Comparison of ENCODE assay signal across 15 cellular contexts in the genomic region with DNA sequence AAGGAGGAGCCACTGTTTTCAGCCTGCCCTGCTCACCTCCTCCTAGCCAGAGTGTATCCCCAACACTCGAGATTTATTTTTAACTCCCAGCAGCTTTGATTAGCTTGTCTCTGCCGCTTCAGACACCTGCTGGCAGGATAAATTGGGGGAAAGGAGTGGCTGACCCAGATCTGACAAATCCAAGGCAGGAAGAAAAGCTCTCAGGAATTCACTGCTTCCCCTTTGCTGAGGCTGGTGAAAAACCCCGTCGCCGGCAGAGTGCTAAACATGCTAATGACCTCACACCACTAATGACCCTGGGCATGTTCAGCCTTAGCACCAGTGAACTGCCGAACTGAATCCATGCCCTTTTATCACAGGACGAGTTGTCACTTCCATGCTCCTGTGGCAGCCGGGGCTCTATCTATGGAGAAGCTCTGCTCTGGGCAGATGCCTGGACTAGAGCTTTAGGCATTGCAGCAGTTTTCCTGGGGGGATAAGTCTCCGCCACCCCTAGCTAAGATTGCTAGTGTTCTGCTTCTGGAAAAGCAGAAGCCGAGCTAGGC. TPM values are rescaled to one million over a fixed set of nuclear protein-coding genes. Genes with fewer than 3 reads are reported as not detected.
A peak's percentile ranks its signal among the peaks of the same experiment; 100 is the strongest.
DNase-seq lines count a peak whose midpoint lies in the region; ATAC-seq, FAIRE-seq and TF ChIP-seq lines count a peak whose summit lies in the region.
"Had no signal": no experiment of that assay in that cellular context is flagged by ENCODE, and none has a peak within 500 bp of the region (broad histone marks: within the 10 kb centered on the region; RNA-seq: fewer than 3 reads in every experiment).

No MANE protein-coding gene starts in this region.

- H3K4me3 ChIP-seq in NT2/D1 (ENCODE audit: insufficient read length, low read depth) (no peak overlapping the region), iPS-20b (ENCODE audit: low read length) (peak overlapping the region; percentile 43), sigmoid colon (no peak overlapping the region), gastroesophageal sphincter (no peak overlapping the region)
- H3K4me3 ChIP-seq: transverse colon had no signal

- DNase-seq in NT2/D1 (ENCODE audit: low read depth, low spot score) (peak; percentile 68), dermis blood vessel endothelial cell (peak; percentile 10), sigmoid colon (peak; percentile 28), GM19239 (ENCODE audit: insufficient read length, low spot score) (no peak), H4 (ENCODE audit: low spot score) (no peak)
- DNase-seq: activated naive CD4-positive, alpha-beta T cell treated with anti-CD3 and anti-CD28 coated beads, Interleukin-2, amount 50 U/mL, for 16 hours; mesenchymal stem cell; NCI-H2171 treated with DMSO at 0.1 percent for 48 hours; small intestine; transverse colon had no signal

- peaks cover 16% of the 10 kb centered on the region for H3K4me1 ChIP-seq in NT2/D1 (ENCODE audit: insufficient read depth, insufficient read length)
- H3K4me1 ChIP-seq in iPS-20b (ENCODE audit: insufficient read depth, low read length): peaks cover 34% of the 10 kb centered on the region
- no peaks in the 10 kb centered on the region for H3K4me1 ChIP-seq in sigmoid colon
- H3K4me1 ChIP-seq in gastroesophageal sphincter: peaks cover 0 to 9% (median 0%) of the 10 kb centered on the region in 3 donors
- H3K4me1 ChIP-seq: transverse colon had no signal

- ATAC-seq in gastroesophageal sphincter (no peak), GM19324 (IDR thresholded peaks at IDR 0.05; ENCODE audit: low FRiP score, unreplicated experiment) (no peak)
- ATAC-seq: stimulated activated memory B cell treated with anti-CD40 and anti-IgM and Interleukin-4, amounts not matched to agents 10 μg/mL and 1 μg/mL and 100 μg/mL, for 72 hours had no signal

- no peak for TF ChIP-seq EP300 in sigmoid colon (IDR thresholded peaks at IDR 0.05)
- no peak for TF ChIP-seq EP300 in gastroesophageal sphincter (IDR thresholded peaks at IDR 0.05)

- TF ChIP-seq POLR2A in sigmoid colon (IDR thresholded peaks at IDR 0.05) (no peak), gastroesophageal sphincter (IDR thresholded peaks at IDR 0.05) (no peak)

- H3K9me3 ChIP-seq in NT2/D1 (ENCODE audit: insufficient read depth, low read length) (no peaks in the 10 kb centered on the region), iPS-20b (ENCODE audit: insufficient read depth, low read depth, low read length) (no peaks in the 10 kb centered on the region), sigmoid colon (no peaks in the 10 kb centered on the region), gastroesophageal sphincter (no peaks in the 10 kb centered on the region)
- H3K9me3 ChIP-seq: transverse colon had no signal

- intact Hi-C loops in sigmoid colon (cut with DNase I): no loop called here

- H3K27me3 ChIP-seq in NT2/D1 (ENCODE audit: insufficient read depth, insufficient read length): no peaks in the 10 kb centered on the region
- H3K27me3 ChIP-seq in iPS-20b (ENCODE audit: insufficient read depth, low read length): no peaks in the 10 kb centered on the region
- H3K27me3 ChIP-seq in sigmoid colon: no peaks in the 10 kb centered on the region
- H3K27me3 ChIP-seq in gastroesophageal sphincter: no peaks in the 10 kb centered on the region
- H3K27me3 ChIP-seq: transverse colon had no signal

- FAIRE-seq in GM19239 (lab: Jason Lieb, UNC): no peak
- FAIRE-seq: endometrium, small intestine had no signal

- H3K36me3 ChIP-seq in NT2/D1 (ENCODE audit: insufficient read depth, insufficient read length, low read length) (no peaks in the 10 kb centered on the region), iPS-20b (ENCODE audit: insufficient read depth, low read depth, low read length) (peaks cover 34% of the 10 kb centered on the region; the same call in 1 of the 2 replicates), sigmoid colon (peaks cover 0 to 32% (median 6%) of the 10 kb centered on the region in 4 donors), gastroesophageal sphincter (peaks cover 0 to 62% of the 10 kb centered on the region in 2 donors)
- H3K36me3 ChIP-seq: transverse colon had no signal

- peak overlapping the region; percentile 12 for H3K9ac ChIP-seq in NT2/D1 (ENCODE audit: insufficient read length, low read depth)
- H3K9ac ChIP-seq in iPS-20b (ENCODE audit: low read depth, low read length): peak overlapping the region; percentile 59; the same call in 1 of the 2 replicates

- peak overlapping the region; percentile 6 for H3K27ac ChIP-seq in iPS-20b (ENCODE audit: low read length)
- H3K27ac ChIP-seq in sigmoid colon: no peak overlapping the region
- no peak overlapping the region for H3K27ac ChIP-seq in gastroesophageal sphincter
- H3K27ac ChIP-seq: transverse colon had no signal

- no peak for TF ChIP-seq CTCF in sigmoid colon (IDR thresholded peaks at IDR 0.05)
- TF ChIP-seq CTCF in gastroesophageal sphincter (IDR thresholded peaks at IDR 0.05): no peak

- 39 to 43% methylated on average over 10 of the region's 10 CpGs for WGBS in sigmoid colon, 2 donors
- 17 to 38% methylated on average over 2 to 5 of the region's 10 CpGs for WGBS in gastroesophageal sphincter (ENCODE audit: low coverage in 1 of 2), 2 donors

RNA-seq across cellular contexts. Expression of gene FEZ1, which starts 52.2 kb away (rescaled TPM):
- total RNA-seq in dermis blood vessel endothelial cell (52.5 and 54.1 TPM in 2 replicates), sigmoid colon (10 to 100 TPM; 34.9 to 64.3 (median 54.7) TPM), gastroesophageal sphincter (10 to 100 TPM; 37.6 to 96.6 (median 66.5) TPM)
- polyA plus RNA-seq in sigmoid colon: 10 to 100 TPM in 2 of 3 donors, 1 to 10 TPM in 1; 3.0 to 25.8 (median 10.9) TPM
- 1.8 and 2.9 TPM in 2 replicates for total RNA-seq in H4 (2014; rRNA removed; shearing (Covaris generic))

Comparison
In these comparisons a context has a peak if more than half of its experiments do, and no peak if none do; other contexts are left out.
1. DNase-seq: peak in NT2/D1 (single experiment), dermis blood vessel endothelial cell (single experiment) and sigmoid colon (single experiment); none in GM19239 (single experiment) and H4 (single experiment).